8 cellular contexts compared by ENCODE assay signal in genomic region chr15:82342632-82343374, GRCh38. TPM values are rescaled to one million over a fixed set of nuclear protein-coding genes. Genes with fewer than 3 reads are reported as not detected.
DNase-seq lines count a peak whose midpoint lies in the region; TF ChIP-seq lines count a peak whose summit lies in the region.
"Not testable (repeated sequence)": the region's sequence is repeated elsewhere in the genome, so short reads cannot be mapped to it uniquely, and the experiment has no call there.

No MANE protein-coding gene starts in this region.

- not testable (repeated sequence) for H3K27ac Mint-ChIP-seq in activated naive CD4-positive, alpha-beta T cell treated with anti-CD3 and anti-CD28 coated beads for 36 hours; immature natural killer cell

- H3K4me1 Mint-ChIP-seq in activated naive CD4-positive, alpha-beta T cell treated with anti-CD3 and anti-CD28 coated beads for 36 hours (ENCODE audit: low read depth); immature natural killer cell: not testable (repeated sequence)

- H3K36me3 Mint-ChIP-seq in activated naive CD4-positive, alpha-beta T cell treated with anti-CD3 and anti-CD28 coated beads for 36 hours (ENCODE audit: low read depth); immature natural killer cell: not testable (repeated sequence)

- intact Hi-C loops in activated naive CD4-positive, alpha-beta T cell treated with anti-CD3 and anti-CD28 coated beads for 36 hours (cut with micrococcal nuclease); posterior vena cava (cut with DNase I): not testable (repeated sequence)

- DNase-seq in AG10803 (ENCODE audit: low read depth); GM13976 (ENCODE audit: low spot score); coronary artery (ENCODE audit: low spot score): not testable (repeated sequence)
- DNase-seq in activated CD4-positive, alpha-beta T cell treated with anti-CD3 and anti-CD28 coated beads for 48 hours, result peak; percentile 43
- DNase-seq in activated naive CD4-positive, alpha-beta T cell treated with anti-CD3 and anti-CD28 coated beads for 36 hours, result peak; percentile 30
- DNase-seq in immature natural killer cell, result peak; percentile 7 to 29 (median 20)
- peak; percentile 82 for DNase-seq in posterior vena cava (ENCODE audit: low spot score)
- DNase-seq in stimulated activated CD8-positive, alpha-beta memory T cell treated with anti-CD3 and anti-CD28 coated beads, Interleukin-15, amount 100 ng/mL, for 48 hours (ENCODE audit: low read depth in 2 of 2), result peak; percentile 4 to 5

- H3K4me3 ChIP-seq in AG10803 (ENCODE audit: low read length); coronary artery: not testable (repeated sequence)

- peak; percentile 8; the same call in 1 of the 2 replicates for TF ChIP-seq CTCF in AG10803 (conservative IDR thresholded peaks at IDR 0.05; ENCODE audit: low read length)
- TF ChIP-seq CTCF in GM13976 (IDR thresholded peaks at IDR 0.05; ENCODE audit: borderline replicate concordance, control extremely low read depth, extremely low read depth, insufficient read depth, missing control alignments), result peak; percentile 8
- TF ChIP-seq CTCF in coronary artery (IDR thresholded peaks at IDR 0.05), result peak; percentile 15

- not testable (repeated sequence) for H3K27me3 Mint-ChIP-seq in activated naive CD4-positive, alpha-beta T cell treated with anti-CD3 and anti-CD28 coated beads for 36 hours (ENCODE audit: low read depth); immature natural killer cell (ENCODE audit: low read depth in 3 of 3)

- CTCF ChIA-PET in activated naive CD4-positive, alpha-beta T cell treated with anti-CD3 and anti-CD28 coated beads for 36 hours (lab: Charles Lee), result not testable (repeated sequence)

- H3K9me3 Mint-ChIP-seq in activated naive CD4-positive, alpha-beta T cell treated with anti-CD3 and anti-CD28 coated beads for 36 hours; immature natural killer cell: not testable (repeated sequence)

- H3K27ac ChIP-seq in coronary artery, result not testable (repeated sequence)

- H3K4me3 Mint-ChIP-seq in activated naive CD4-positive, alpha-beta T cell treated with anti-CD3 and anti-CD28 coated beads for 36 hours; immature natural killer cell: not testable (repeated sequence)

- in situ Hi-C loops in GM13976 (cut with MboI; ENCODE audit: low sequenced_read_pairs, unreplicated experiment), result not testable (repeated sequence)

RNA-seq across cellular contexts. Expression of gene GOLGA6L10, which starts 6.5 kb away (rescaled TPM):
- total RNA-seq in activated naive CD4-positive, alpha-beta T cell treated with anti-CD3 and anti-CD28 coated beads for 36 hours, result 1 to 10 TPM in 1 of 2 experiments, under 1 TPM in 1; 0.96 to 1.4 TPM
- under 1 TPM in 1 of 3 donors, not detected in 2; 0.21 TPM for polyA plus RNA-seq in immature natural killer cell
- total RNA-seq in posterior vena cava, result 1 to 10 TPM in 1 of 2 donors, under 1 TPM in 1; 0.48 to 1.5 TPM
